Comparison of ENCODE assay signal across 2 cellular contexts in the genomic region with DNA sequence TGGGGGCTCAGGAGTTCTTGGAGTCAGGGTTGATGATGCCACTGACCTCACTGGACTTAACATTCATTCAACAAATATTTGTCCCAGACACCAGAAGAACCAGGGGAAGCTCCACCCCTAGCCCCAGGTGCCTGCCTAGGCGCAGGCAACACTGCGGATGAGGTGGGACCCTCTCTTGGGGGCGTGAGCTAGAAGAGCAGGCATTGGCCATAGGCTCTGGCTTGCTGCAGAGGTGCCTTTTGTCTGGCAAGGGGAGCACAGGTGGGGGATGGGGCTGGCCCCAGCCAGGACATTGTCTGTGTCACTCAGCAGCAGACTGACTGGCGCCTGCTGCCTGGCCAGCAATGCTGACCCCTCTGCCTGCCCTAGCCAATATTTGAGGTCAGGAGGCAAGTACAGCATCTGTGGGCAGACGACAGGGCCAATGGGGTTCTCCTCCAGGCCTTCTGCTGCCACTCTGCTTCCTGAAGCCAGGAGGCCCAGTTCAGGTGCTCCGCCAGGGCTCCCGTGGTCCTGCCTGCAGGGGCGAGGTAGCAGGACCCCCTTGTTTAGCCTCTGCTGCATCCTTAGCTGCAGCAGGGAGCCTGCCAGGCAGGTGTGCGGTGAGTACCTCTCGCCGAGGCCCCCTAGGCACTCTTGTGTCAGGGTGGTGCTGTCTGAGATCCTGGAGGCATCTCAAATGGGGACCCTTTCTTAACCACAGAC.
TF ChIP-seq lines count a peak whose summit lies in the region.

No MANE protein-coding gene starts in this region.

TF ChIP-seq in H1, 55 proteins besides CTCF, POLR2A, EP300 and RAD21:
- TF ChIP-seq SAP30 (IDR thresholded peaks at IDR 0.05; ENCODE audit: insufficient read depth, insufficient replicate concordance, low read length) (no peak), SIRT6 (IDR thresholded peaks at IDR 0.05; ENCODE audit: low read length) (no peak), SRF (IDR thresholded peaks at IDR 0.05; ENCODE audit: low read depth, low read length) (no peak), GABPA (IDR thresholded peaks at IDR 0.05; ENCODE audit: borderline replicate concordance, insufficient read depth, low read length) (no peak), SUZ12 (IDR thresholded peaks at IDR 0.05; ENCODE audit: low read length) (no peak), YY1 (IDR thresholded peaks at IDR 0.05; ENCODE audit: low read depth, low read length) (no peak), CBX8 (IDR thresholded peaks at IDR 0.05; ENCODE audit: borderline replicate concordance, low read depth, low read length) (no peak), TEAD4 (IDR thresholded peaks at IDR 0.05; ENCODE audit: low read depth, low read length) (no peak), HDAC6 (IDR thresholded peaks at IDR 0.05; ENCODE audit: low read depth, low read length) (no peak), BCL11A (IDR thresholded peaks at IDR 0.05; ENCODE audit: low read depth in 2 of 2, low read length in 2 of 2) (no peak), TCF12 (IDR thresholded peaks at IDR 0.05; ENCODE audit: low read depth, low read length) (no peak), CHD1 (IDR thresholded peaks at IDR 0.05; ENCODE audit: low read depth, low read length) (no peak), CBX5 (IDR thresholded peaks at IDR 0.05; ENCODE audit: low read depth, low read length) (no peak), EGR1 (IDR thresholded peaks at IDR 0.05; ENCODE audit: borderline replicate concordance, low read depth, low read length) (no peak), FOSL1 (IDR thresholded peaks at IDR 0.05; ENCODE audit: insufficient read depth, low read depth, low read length) (no peak)
- TF ChIP-seq, protein P1, sequence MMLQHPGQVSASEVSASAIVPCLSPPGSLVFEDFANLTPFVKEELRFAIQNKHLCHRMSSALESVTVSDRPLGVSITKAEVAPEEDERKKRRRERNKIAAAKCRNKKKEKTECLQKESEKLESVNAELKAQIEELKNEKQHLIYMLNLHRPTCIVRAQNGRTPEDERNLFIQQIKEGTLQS (IDR thresholded peaks at IDR 0.05; ENCODE audit: insufficient read depth, low read depth, low read length), result no peak

TF ChIP-seq in HepG2, 621 proteins besides CTCF, POLR2A, EP300 and RAD21 (continues in another document):
- TF ChIP-seq ZNF543 (CRISPR knock-in tag; IDR thresholded peaks at IDR 0.05) (0 out of 2 replicates have a peak, but pooled peaks have one; percentile 22), HNF4A (CRISPR knock-in tag; IDR thresholded peaks at IDR 0.05) (peak; percentile 54), KAT8 (CRISPR knock-in tag; IDR thresholded peaks at IDR 0.05) (no peak), HDAC2 (CRISPR knock-in tag; IDR thresholded peaks at IDR 0.05) (0 out of 2 replicates have a peak, but pooled peaks have one; percentile 23), TARDBP (CRISPR knock-in tag; IDR thresholded peaks at IDR 0.05) (peak; percentile 55; the same call in 1 of the 2 replicates), NCOR1 (IDR thresholded peaks at IDR 0.05; ENCODE audit: borderline replicate concordance, low read length) (peak; percentile 69; the same call in 1 of the 2 replicates), NR2F2 (IDR thresholded peaks at IDR 0.05; ENCODE audit: borderline replicate concordance, low read depth) (0 out of 2 replicates have a peak, but pooled peaks have one; percentile 28), RFXAP (CRISPR knock-in tag; IDR thresholded peaks at IDR 0.05; ENCODE audit: borderline replicate concordance) (0 out of 2 replicates have a peak, but pooled peaks have one; percentile 35), RXRB (CRISPR knock-in tag; IDR thresholded peaks at IDR 0.05; ENCODE audit: borderline replicate concordance) (peak; percentile 71), ZNF644 (CRISPR knock-in tag; IDR thresholded peaks at IDR 0.05; ENCODE audit: low read depth) (no peak), CHD4 (IDR thresholded peaks at IDR 0.05; ENCODE audit: borderline replicate concordance, low read length) (no peak), LCORL (IDR thresholded peaks at IDR 0.05) (no peak), LCORL (CRISPR knock-in tag; IDR thresholded peaks at IDR 0.05) (peak; percentile 65), FOXA1 (IDR thresholded peaks at IDR 0.05) (no peak), FOXA1 (CRISPR knock-in tag; IDR thresholded peaks at IDR 0.05) (0 out of 2 replicates have a peak, but pooled peaks have one; percentile 31), ZBTB7B (CRISPR knock-in tag; IDR thresholded peaks at IDR 0.05) (peak; percentile 30; the same call in 1 of the 2 replicates), FOSL2 (CRISPR knock-in tag; IDR thresholded peaks at IDR 0.05) (peak; percentile 32), SOX13 (IDR thresholded peaks at IDR 0.05) (no peak), SOX13 (CRISPR knock-in tag; conservative IDR thresholded peaks at IDR 0.05 in 1 of 2, IDR thresholded peaks at IDR 0.05 in 1 of 2) (peak in 1 of 2 experiments; percentile 78; a peak in 2 of 4 replicates), SP5 (CRISPR knock-in tag; IDR thresholded peaks at IDR 0.05; ENCODE audit: borderline replicate concordance, low read depth) (no peak), NCOA2 (CRISPR knock-in tag; IDR thresholded peaks at IDR 0.05) (peak; percentile 55; the same call in 1 of the 2 replicates), MED1 (CRISPR knock-in tag; IDR thresholded peaks at IDR 0.05) (peak; percentile 54), SOX5 (CRISPR knock-in tag; IDR thresholded peaks at IDR 0.05; ENCODE audit: borderline replicate concordance) (peak; percentile 71; the same call in 1 of the 2 replicates), NFYC (CRISPR knock-in tag; IDR thresholded peaks at IDR 0.05) (0 out of 2 replicates have a peak, but pooled peaks have one; percentile 28), ZC3H13 (CRISPR knock-in tag; IDR thresholded peaks at IDR 0.05) (no peak), ZNF792 (CRISPR knock-in tag; IDR thresholded peaks at IDR 0.05) (no peak), MEIS1 (CRISPR knock-in tag; IDR thresholded peaks at IDR 0.05; ENCODE audit: borderline replicate concordance) (0 out of 2 replicates have a peak, but pooled peaks have one; percentile 32), TOE1 (CRISPR knock-in tag; IDR thresholded peaks at IDR 0.05) (no peak), HNRNPLL (IDR thresholded peaks at IDR 0.05; ENCODE audit: low read depth, low read length, poor library complexity, severe bottlenecking) (no peak), SOX6 (IDR thresholded peaks at IDR 0.05) (no peak), SOX6 (CRISPR knock-in tag; IDR thresholded peaks at IDR 0.05) (peak; percentile 61), HOXD1 (CRISPR knock-in tag; IDR thresholded peaks at IDR 0.05) (0 out of 2 replicates have a peak, but pooled peaks have one; percentile 43), MYNN (CRISPR knock-in tag; IDR thresholded peaks at IDR 0.05; ENCODE audit: low read depth) (0 out of 2 replicates have a peak, but pooled peaks have one; percentile 46), PHF20 (CRISPR knock-in tag; IDR thresholded peaks at IDR 0.05) (no peak), TBL1XR1 (IDR thresholded peaks at IDR 0.05; ENCODE audit: borderline replicate concordance, low read length, partially characterized antibody) (peak; percentile 23), RARA (CRISPR knock-in tag; IDR thresholded peaks at IDR 0.05) (peak; percentile 71), MEIS2 (CRISPR knock-in tag; IDR thresholded peaks at IDR 0.05) (peak; percentile 16; the same call in 1 of the 2 replicates), SKI (IDR thresholded peaks at IDR 0.05; ENCODE audit: partially characterized antibody) (peak; percentile 96)
- TF ChIP-seq, protein P2, sequence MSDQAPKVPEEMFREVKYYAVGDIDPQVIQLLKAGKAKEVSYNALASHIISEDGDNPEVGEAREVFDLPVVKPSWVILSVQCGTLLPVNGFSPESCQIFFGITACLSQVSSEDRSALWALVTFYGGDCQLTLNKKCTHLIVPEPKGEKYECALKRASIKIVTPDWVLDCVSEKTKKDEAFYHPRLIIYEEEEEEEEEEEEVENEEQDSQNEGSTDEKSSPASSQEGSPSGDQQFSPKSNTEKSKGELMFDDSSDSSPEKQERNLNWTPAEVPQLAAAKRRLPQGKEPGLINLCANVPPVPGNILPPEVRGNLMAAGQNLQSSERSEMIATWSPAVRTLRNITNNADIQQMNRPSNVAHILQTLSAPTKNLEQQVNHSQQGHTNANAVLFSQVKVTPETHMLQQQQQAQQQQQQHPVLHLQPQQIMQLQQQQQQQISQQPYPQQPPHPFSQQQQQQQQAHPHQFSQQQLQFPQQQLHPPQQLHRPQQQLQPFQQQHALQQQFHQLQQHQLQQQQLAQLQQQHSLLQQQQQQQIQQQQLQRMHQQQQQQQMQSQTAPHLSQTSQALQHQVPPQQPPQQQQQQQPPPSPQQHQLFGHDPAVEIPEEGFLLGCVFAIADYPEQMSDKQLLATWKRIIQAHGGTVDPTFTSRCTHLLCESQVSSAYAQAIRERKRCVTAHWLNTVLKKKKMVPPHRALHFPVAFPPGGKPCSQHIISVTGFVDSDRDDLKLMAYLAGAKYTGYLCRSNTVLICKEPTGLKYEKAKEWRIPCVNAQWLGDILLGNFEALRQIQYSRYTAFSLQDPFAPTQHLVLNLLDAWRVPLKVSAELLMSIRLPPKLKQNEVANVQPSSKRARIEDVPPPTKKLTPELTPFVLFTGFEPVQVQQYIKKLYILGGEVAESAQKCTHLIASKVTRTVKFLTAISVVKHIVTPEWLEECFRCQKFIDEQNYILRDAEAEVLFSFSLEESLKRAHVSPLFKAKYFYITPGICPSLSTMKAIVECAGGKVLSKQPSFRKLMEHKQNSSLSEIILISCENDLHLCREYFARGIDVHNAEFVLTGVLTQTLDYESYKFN (CRISPR knock-in tag; conservative IDR thresholded peaks at IDR 0.05), result peak; percentile 50; the same call in 1 of the 2 replicates
- TF ChIP-seq, protein P3, sequence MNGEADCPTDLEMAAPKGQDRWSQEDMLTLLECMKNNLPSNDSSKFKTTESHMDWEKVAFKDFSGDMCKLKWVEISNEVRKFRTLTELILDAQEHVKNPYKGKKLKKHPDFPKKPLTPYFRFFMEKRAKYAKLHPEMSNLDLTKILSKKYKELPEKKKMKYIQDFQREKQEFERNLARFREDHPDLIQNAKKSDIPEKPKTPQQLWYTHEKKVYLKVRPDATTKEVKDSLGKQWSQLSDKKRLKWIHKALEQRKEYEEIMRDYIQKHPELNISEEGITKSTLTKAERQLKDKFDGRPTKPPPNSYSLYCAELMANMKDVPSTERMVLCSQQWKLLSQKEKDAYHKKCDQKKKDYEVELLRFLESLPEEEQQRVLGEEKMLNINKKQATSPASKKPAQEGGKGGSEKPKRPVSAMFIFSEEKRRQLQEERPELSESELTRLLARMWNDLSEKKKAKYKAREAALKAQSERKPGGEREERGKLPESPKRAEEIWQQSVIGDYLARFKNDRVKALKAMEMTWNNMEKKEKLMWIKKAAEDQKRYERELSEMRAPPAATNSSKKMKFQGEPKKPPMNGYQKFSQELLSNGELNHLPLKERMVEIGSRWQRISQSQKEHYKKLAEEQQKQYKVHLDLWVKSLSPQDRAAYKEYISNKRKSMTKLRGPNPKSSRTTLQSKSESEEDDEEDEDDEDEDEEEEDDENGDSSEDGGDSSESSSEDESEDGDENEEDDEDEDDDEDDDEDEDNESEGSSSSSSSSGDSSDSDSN (CRISPR knock-in tag; IDR thresholded peaks at IDR 0.05), result peak; percentile 37; the same call in 1 of the 2 replicates
- TF ChIP-seq, protein P4, sequence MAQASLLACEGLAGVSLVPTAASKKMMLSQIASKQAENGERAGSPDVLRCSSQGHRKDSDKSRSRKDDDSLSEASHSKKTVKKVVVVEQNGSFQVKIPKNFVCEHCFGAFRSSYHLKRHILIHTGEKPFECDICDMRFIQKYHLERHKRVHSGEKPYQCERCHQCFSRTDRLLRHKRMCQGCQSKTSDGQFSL (CRISPR knock-in tag; IDR thresholded peaks at IDR 0.05), result no peak
- TF ChIP-seq, protein P5, sequence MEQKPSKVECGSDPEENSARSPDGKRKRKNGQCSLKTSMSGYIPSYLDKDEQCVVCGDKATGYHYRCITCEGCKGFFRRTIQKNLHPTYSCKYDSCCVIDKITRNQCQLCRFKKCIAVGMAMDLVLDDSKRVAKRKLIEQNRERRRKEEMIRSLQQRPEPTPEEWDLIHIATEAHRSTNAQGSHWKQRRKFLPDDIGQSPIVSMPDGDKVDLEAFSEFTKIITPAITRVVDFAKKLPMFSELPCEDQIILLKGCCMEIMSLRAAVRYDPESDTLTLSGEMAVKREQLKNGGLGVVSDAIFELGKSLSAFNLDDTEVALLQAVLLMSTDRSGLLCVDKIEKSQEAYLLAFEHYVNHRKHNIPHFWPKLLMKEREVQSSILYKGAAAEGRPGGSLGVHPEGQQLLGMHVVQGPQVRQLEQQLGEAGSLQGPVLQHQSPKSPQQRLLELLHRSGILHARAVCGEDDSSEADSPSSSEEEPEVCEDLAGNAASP (CRISPR knock-in tag; IDR thresholded peaks at IDR 0.05; ENCODE audit: borderline replicate concordance), result peak; percentile 16; the same call in 1 of the 2 replicates
- TF ChIP-seq, protein P6, sequence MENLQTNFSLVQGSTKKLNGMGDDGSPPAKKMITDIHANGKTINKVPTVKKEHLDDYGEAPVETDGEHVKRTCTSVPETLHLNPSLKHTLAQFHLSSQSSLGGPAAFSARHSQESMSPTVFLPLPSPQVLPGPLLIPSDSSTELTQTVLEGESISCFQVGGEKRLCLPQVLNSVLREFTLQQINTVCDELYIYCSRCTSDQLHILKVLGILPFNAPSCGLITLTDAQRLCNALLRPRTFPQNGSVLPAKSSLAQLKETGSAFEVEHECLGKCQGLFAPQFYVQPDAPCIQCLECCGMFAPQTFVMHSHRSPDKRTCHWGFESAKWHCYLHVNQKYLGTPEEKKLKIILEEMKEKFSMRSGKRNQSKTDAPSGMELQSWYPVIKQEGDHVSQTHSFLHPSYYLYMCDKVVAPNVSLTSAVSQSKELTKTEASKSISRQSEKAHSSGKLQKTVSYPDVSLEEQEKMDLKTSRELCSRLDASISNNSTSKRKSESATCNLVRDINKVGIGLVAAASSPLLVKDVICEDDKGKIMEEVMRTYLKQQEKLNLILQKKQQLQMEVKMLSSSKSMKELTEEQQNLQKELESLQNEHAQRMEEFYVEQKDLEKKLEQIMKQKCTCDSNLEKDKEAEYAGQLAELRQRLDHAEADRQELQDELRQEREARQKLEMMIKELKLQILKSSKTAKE (CRISPR knock-in tag; IDR thresholded peaks at IDR 0.05; ENCODE audit: borderline replicate concordance), result peak; percentile 91
- TF ChIP-seq, protein P7, sequence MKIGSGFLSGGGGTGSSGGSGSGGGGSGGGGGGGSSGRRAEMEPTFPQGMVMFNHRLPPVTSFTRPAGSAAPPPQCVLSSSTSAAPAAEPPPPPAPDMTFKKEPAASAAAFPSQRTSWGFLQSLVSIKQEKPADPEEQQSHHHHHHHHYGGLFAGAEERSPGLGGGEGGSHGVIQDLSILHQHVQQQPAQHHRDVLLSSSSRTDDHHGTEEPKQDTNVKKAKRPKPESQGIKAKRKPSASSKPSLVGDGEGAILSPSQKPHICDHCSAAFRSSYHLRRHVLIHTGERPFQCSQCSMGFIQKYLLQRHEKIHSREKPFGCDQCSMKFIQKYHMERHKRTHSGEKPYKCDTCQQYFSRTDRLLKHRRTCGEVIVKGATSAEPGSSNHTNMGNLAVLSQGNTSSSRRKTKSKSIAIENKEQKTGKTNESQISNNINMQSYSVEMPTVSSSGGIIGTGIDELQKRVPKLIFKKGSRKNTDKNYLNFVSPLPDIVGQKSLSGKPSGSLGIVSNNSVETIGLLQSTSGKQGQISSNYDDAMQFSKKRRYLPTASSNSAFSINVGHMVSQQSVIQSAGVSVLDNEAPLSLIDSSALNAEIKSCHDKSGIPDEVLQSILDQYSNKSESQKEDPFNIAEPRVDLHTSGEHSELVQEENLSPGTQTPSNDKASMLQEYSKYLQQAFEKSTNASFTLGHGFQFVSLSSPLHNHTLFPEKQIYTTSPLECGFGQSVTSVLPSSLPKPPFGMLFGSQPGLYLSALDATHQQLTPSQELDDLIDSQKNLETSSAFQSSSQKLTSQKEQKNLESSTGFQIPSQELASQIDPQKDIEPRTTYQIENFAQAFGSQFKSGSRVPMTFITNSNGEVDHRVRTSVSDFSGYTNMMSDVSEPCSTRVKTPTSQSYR (CRISPR knock-in tag; IDR thresholded peaks at IDR 0.05; ENCODE audit: borderline replicate concordance), result peak; percentile 77
